1 cellular context compared by ENCODE assay signal in the genomic region with DNA sequence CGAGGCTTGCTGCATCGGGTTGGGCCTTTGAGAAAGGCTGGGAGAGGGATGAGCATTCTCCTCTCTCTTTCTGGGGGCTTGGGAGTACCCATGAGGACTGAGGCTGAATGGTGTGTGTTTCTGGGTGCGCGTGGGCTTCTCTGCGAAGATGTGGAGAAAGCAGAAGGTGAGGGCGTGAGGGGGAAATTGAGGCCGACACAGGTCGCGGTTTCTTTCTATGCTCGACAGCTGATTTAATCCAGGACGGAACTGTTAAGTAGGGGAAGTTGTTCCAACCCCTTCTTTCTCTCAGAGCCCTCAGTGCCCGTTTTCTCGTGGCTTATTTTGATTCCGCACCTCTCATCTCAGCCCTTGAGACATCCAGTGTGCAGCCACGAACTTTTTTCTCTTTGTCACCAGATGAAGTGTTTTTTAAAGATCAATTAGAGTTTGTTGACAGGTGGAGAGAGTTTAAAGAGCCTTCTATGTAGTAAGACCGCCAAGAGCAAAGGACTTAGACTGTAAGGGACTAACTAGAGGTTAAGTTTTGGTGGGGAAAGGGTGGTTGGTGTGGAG.
TF ChIP-seq lines count a peak whose summit lies in the region.

No MANE protein-coding gene starts in this region.

TF ChIP-seq in SK-N-SH treated with all-trans-retinoic acid at 6 μM for 48 hours, 23 proteins besides CTCF, POLR2A, EP300 and RAD21 (continued from another document):
- TF ChIP-seq, protein P1, sequence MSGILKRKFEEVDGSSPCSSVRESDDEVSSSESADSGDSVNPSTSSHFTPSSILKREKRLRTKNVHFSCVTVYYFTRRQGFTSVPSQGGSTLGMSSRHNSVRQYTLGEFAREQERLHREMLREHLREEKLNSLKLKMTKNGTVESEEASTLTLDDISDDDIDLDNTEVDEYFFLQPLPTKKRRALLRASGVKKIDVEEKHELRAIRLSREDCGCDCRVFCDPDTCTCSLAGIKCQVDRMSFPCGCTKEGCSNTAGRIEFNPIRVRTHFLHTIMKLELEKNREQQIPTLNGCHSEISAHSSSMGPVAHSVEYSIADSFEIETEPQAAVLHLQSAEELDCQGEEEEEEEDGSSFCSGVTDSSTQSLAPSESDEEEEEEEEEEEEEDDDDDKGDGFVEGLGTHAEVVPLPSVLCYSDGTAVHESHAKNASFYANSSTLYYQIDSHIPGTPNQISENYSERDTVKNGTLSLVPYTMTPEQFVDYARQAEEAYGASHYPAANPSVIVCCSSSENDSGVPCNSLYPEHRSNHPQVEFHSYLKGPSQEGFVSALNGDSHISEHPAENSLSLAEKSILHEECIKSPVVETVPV (CRISPR knock-in tag; IDR thresholded peaks at IDR 0.05) = no peak
